27 cellular contexts compared by ENCODE assay signal in genomic region chr16:82194076-82194475, GRCh38.
"Had no signal": no experiment of that assay in that cellular context is flagged by ENCODE, and none has a peak within 500 bp of the region (broad histone marks: within the 10 kb centered on the region; RNA-seq: fewer than 3 reads in every experiment).

No MANE protein-coding gene starts in this region.

- H3K27me3 ChIP-seq: neural progenitor cell, ovary, right lobe of liver, sigmoid colon, stomach, thyroid gland, tibial nerve, upper lobe of left lung, vagina had no signal

- H3K4me1 ChIP-seq: neural progenitor cell, parathyroid adenoma, psoas muscle, stomach, thyroid gland, tibial nerve, vagina had no signal

- H3K27ac Mint-ChIP-seq: nephron; neural progenitor cell; progenitor cell of endocrine pancreas; stimulated activated effector memory CD8-positive, alpha-beta T cell treated with anti-CD3 and anti-CD28 coated beads, Interleukin-12 subunit alpha, Interleukin-12 subunit beta, amount 100 ng/mL, for 72 hours; stimulated activated naive B cell treated with anti-CD40 and anti-IgM and Interleukin-4, amounts not matched to agents 10 μg/mL and 1 μg/mL and 100 μg/mL, for 72 hours had no signal

- H3K4me2 ChIP-seq: neural progenitor cell had no signal

- H3K9me3 ChIP-seq: ovary, psoas muscle, right lobe of liver, sigmoid colon, stomach, thoracic aorta, thyroid gland, tibial nerve, upper lobe of left lung, vagina had no signal

- H3K9me3 Mint-ChIP-seq: nephron; neural progenitor cell; stimulated activated effector memory CD8-positive, alpha-beta T cell treated with anti-CD3 and anti-CD28 coated beads, Interleukin-12 subunit alpha, Interleukin-12 subunit beta, amount 100 ng/mL, for 72 hours; stimulated activated naive B cell treated with anti-CD40 and anti-IgM and Interleukin-4, amounts not matched to agents 10 μg/mL and 1 μg/mL and 100 μg/mL, for 72 hours; stimulated activated naive CD8-positive, alpha-beta T cell treated with anti-CD3 and anti-CD28 coated beads, Interleukin-15, Interleukin-2, amounts not matched to agents 100 ng/mL and 50 ng/mL, for 24 hours had no signal

- ATAC-seq: psoas muscle; right cardiac atrium; right lobe of liver; stimulated activated effector memory CD8-positive, alpha-beta T cell treated with anti-CD3 and anti-CD28 coated beads, Interleukin-12 subunit alpha, Interleukin-12 subunit beta, amount 100 ng/mL, for 72 hours; stimulated activated naive B cell treated with anti-CD40 and anti-IgM and Interleukin-4, amounts not matched to agents 10 μg/mL and 1 μg/mL and 100 μg/mL, for 72 hours had no signal

- H3K27ac ChIP-seq: neural progenitor cell, ovary, parathyroid adenoma, psoas muscle, right lobe of liver, stomach, thoracic aorta, thyroid gland, vagina had no signal

- H3K36me3 ChIP-seq: neural progenitor cell, ovary, right lobe of liver, sigmoid colon, stomach, thoracic aorta, thyroid gland, tibial nerve, upper lobe of left lung, vagina had no signal

- H3K36me3 Mint-ChIP-seq: neural progenitor cell; stimulated activated effector memory CD8-positive, alpha-beta T cell treated with anti-CD3 and anti-CD28 coated beads, Interleukin-12 subunit alpha, Interleukin-12 subunit beta, amount 100 ng/mL, for 72 hours; stimulated activated naive B cell treated with anti-CD40 and anti-IgM and Interleukin-4, amounts not matched to agents 10 μg/mL and 1 μg/mL and 100 μg/mL, for 72 hours had no signal

- H2AFZ ChIP-seq: neural progenitor cell, parathyroid adenoma had no signal

- DNase-seq: occipital lobe; ovary; posterior cingulate gyrus; psoas muscle; right cardiac atrium; right lobe of liver; sigmoid colon; small intestine; stimulated activated CD4-positive, alpha-beta T cell treated with anti-CD3 and anti-CD28 coated beads, Interleukin-15, amount 100 ng/mL, for 24 hours; stimulated activated CD4-positive, alpha-beta T cell treated with anti-CD3 and anti-CD28 coated beads, Interleukin-2, amount 100 ng/mL, for 24 hours; stimulated activated CD4-positive, alpha-beta T cell treated with anti-CD3 and anti-CD28 coated beads, Interleukin-2, amount 100 ng/mL, for 48 hours; stimulated activated CD4-positive, alpha-beta T cell treated with anti-CD3 and anti-CD28 coated beads, Interleukin-4, amount 100 ng/mL, for 24 hours; stimulated activated naive B cell treated with anti-CD40 and anti-IgM and Interleukin-4, amounts not matched to agents 10 μg/mL and 1 μg/mL and 100 μg/mL, for 72 hours; stimulated activated naive CD4-positive, alpha-beta T cell treated with Interleukin-2 at 50 U/mL for 16 hours; stomach; thyroid gland; trophoblast cell; upper lobe of left lung had no signal

- H3K4me3 ChIP-seq: neural progenitor cell, ovary, psoas muscle, right lobe of liver, sigmoid colon, stomach, thoracic aorta, thyroid gland, tibial nerve, upper lobe of left lung, vagina had no signal

- H3K4me3 Mint-ChIP-seq: nephron; neural progenitor cell; stimulated activated effector memory CD8-positive, alpha-beta T cell treated with anti-CD3 and anti-CD28 coated beads, Interleukin-12 subunit alpha, Interleukin-12 subunit beta, amount 100 ng/mL, for 72 hours; stimulated activated naive B cell treated with anti-CD40 and anti-IgM and Interleukin-4, amounts not matched to agents 10 μg/mL and 1 μg/mL and 100 μg/mL, for 72 hours; stimulated activated naive CD8-positive, alpha-beta T cell treated with anti-CD3 and anti-CD28 coated beads, Interleukin-15, Interleukin-2, amounts not matched to agents 100 ng/mL and 50 ng/mL, for 24 hours had no signal

- H3K9ac ChIP-seq: neural progenitor cell, parathyroid adenoma had no signal
